In genomic region chr1:30450818-30451233, GRCh38 we compare ENCODE assay signal across 17 cellular contexts.
"Had no signal": no experiment of that assay in that cellular context is flagged by ENCODE, and none has a peak within 500 bp of the region (broad histone marks: within the 10 kb centered on the region; RNA-seq: fewer than 3 reads in every experiment).

No MANE protein-coding gene starts in this region.

- H3K36me3 ChIP-seq: adrenal gland, cardiac muscle cell, left ventricle myocardium inferior, right atrium auricular region, tibial nerve had no signal

- H3K9me3 ChIP-seq: adrenal gland, left ventricle myocardium inferior, right atrium auricular region, tibial nerve had no signal

- ATAC-seq: natural killer cell, T-cell had no signal

- DNase-seq: activated CD4-positive, CD25-positive, alpha-beta regulatory T cell treated with anti-CD3 and anti-CD28 coated beads, Interleukin-2, amount 50 U/mL, for 72 hours; activated naive CD4-positive, alpha-beta T cell treated with anti-CD3 and anti-CD28 coated beads, Interleukin-2, amount 50 U/mL, for 16 hours; erythroblast; left ventricle myocardium inferior; natural killer cell; nucleus accumbens; stimulated activated CD4-positive, alpha-beta T cell treated with anti-CD3 and anti-CD28 coated beads, Interleukin-4, amount 100 ng/mL, for 4 hours; stimulated activated CD8-positive, alpha-beta memory T cell treated with anti-CD3 and anti-CD28 coated beads, Interleukin-4, amount 100 ng/mL, for 48 hours; stimulated activated naive CD4-positive, alpha-beta T cell treated with Interleukin-2 at 50 U/mL for 16 hours; substantia nigra; T1000 had no signal

- H3K27ac ChIP-seq: adrenal gland, cardiac muscle cell, left ventricle myocardium inferior, right atrium auricular region, skin epidermis, tibial nerve had no signal

- H3K4me1 ChIP-seq: adrenal gland, left ventricle myocardium inferior, right atrium auricular region, tibial nerve had no signal

- H3K4me3 ChIP-seq: adrenal gland, cardiac muscle cell, left ventricle myocardium inferior, right atrium auricular region, skin epidermis, tibial nerve had no signal

- H3K27me3 ChIP-seq: adrenal gland, cardiac muscle cell, right atrium auricular region, tibial nerve had no signal
